20 cellular contexts compared by ENCODE assay signal in the genomic region with DNA sequence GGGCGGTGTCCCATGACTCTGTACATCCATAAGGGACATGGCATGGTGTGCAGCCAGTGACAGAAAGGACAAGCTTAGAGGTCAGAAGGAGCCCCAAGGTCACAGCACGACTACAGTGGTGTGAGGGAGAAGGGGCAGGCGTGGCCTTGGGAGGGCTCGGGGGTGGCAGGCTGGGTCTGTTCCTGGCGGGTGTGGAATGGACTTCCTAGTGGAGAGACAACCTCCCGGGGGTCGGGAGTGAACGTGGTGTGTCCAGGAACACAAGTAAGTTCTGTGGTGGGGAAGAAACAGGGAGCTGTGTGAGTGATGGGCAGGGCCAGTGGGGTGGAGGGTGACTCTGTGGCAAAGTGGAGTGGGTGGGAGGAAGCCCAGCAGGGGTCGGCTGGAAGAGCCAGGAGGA.
DNase-seq lines count a peak whose midpoint lies in the region; ATAC-seq and TF ChIP-seq lines count a peak whose summit lies in the region.
"Had no signal": no experiment of that assay in that cellular context is flagged by ENCODE, and none has a peak within 500 bp of the region (broad histone marks: within the 10 kb centered on the region; RNA-seq: fewer than 3 reads in every experiment).

No MANE protein-coding gene starts in this region.

- H3K27me3 Mint-ChIP-seq in H9 (ENCODE audit: low read depth) (peaks cover 26% of the 10 kb centered on the region), neural crest cell (ENCODE audit: low read depth) (no peaks in the 10 kb centered on the region)
- H3K27me3 Mint-ChIP-seq: IgD-negative memory B cell had no signal

- H3K56ac ChIP-seq in H9 (ENCODE audit: insufficient read length, low read depth, low read length): no peak overlapping the region

- H3K36me3 Mint-ChIP-seq in H9 (ENCODE audit: insufficient read depth in 1 of 3, low read depth in 3 of 3): peaks cover 0 to 7% (median 3%) of the 10 kb centered on the region in 3 experiments; a peak in 2 of 7 replicates
- H3K36me3 Mint-ChIP-seq in neural crest cell (ENCODE audit: low read depth): no peaks in the 10 kb centered on the region
- H3K36me3 Mint-ChIP-seq in stimulated activated effector memory CD8-positive, alpha-beta T cell treated with anti-CD3 and anti-CD28 coated beads, Interleukin-12 subunit alpha, Interleukin-12 subunit beta, amount 100 ng/mL, for 72 hours: no peaks in the 10 kb centered on the region
- H3K36me3 Mint-ChIP-seq: CD14-positive monocyte; CD4-positive, alpha-beta memory T cell had no signal

- H3K9me3 Mint-ChIP-seq in H9: peaks cover 5 to 8% of the 10 kb centered on the region in 2 experiments; a peak in 4 of 5 replicates
- no peaks in the 10 kb centered on the region for H3K9me3 Mint-ChIP-seq in neural crest cell
- no peaks in the 10 kb centered on the region for H3K9me3 Mint-ChIP-seq in stimulated activated effector memory CD8-positive, alpha-beta T cell treated with anti-CD3 and anti-CD28 coated beads, Interleukin-12 subunit alpha, Interleukin-12 subunit beta, amount 100 ng/mL, for 72 hours
- H3K9me3 Mint-ChIP-seq: IgD-negative memory B cell had no signal

- H3K4me1 ChIP-seq in H9 (ENCODE audit: insufficient read depth, low read length): no peaks in the 10 kb centered on the region; the same call in 1 of the 2 replicates
- H3K4me1 ChIP-seq: BE2C had no signal

- H3K27ac ChIP-seq in H9 (ENCODE audit: insufficient read length, low read depth, low read length): no peak overlapping the region

- no CpG with 5 or more reads among the region's 9 CpGs for WGBS in H9 (ENCODE audit: extremely low coverage, insufficient read length, low lambda C conversion rate)

- no peak overlapping the region for H2AFZ ChIP-seq in H9 (ENCODE audit: low read length)

- H3K14ac ChIP-seq in H9 (ENCODE audit: insufficient read depth, low read length): no peak overlapping the region

- no peak overlapping the region for H3K4me3 Mint-ChIP-seq in H9
- no peak overlapping the region for H3K4me3 Mint-ChIP-seq in neural crest cell
- H3K4me3 Mint-ChIP-seq in stimulated activated effector memory CD8-positive, alpha-beta T cell treated with anti-CD3 and anti-CD28 coated beads, Interleukin-12 subunit alpha, Interleukin-12 subunit beta, amount 100 ng/mL, for 72 hours: no peak overlapping the region
- H3K4me3 Mint-ChIP-seq: CD14-positive monocyte, HFFc6, IgD-negative memory B cell had no signal

- no peak overlapping the region for H2BK120ac ChIP-seq in H9 (ENCODE audit: low read depth, low read length, poor library complexity, severe bottlenecking)

- H3K79me2 ChIP-seq in H9 (ENCODE audit: insufficient read depth, low read length): no peaks in the 10 kb centered on the region

- DNase-seq in H9 (peak; percentile 17), islet precursor cell (peak; percentile 42), neural crest cell (ENCODE audit: low read depth, low spot score) (no peak), NOMO-1 (lab: John Stamatoyannopoulos, UW; ENCODE audit: unreplicated experiment in 2 of 2) (no peak)
- DNase-seq in stimulated activated effector memory CD8-positive, alpha-beta T cell treated with anti-CD3 and anti-CD28 coated beads, Interleukin-12 subunit alpha, Interleukin-12 subunit beta, amount 100 ng/mL, for 72 hours (ENCODE audit: low spot score in 2 of 2): no peak
- DNase-seq in central memory CD4-positive, alpha-beta T cell: no peak
- DNase-seq: ACHN; BE2C; CD4-positive, alpha-beta memory T cell; DMS153; DMS79; GDM1; HFFc6; KBM-7 had no signal

- H3K9ac ChIP-seq in H9 (ENCODE audit: extremely low read depth, insufficient read length, low read length): no peak overlapping the region

- H3T11ph ChIP-seq in H9 (ENCODE audit: low read length): no peak overlapping the region

- H3K27ac Mint-ChIP-seq in H9 (peak overlapping the region in 1 of 3 experiments; percentile 52; a peak in 1 of 7 replicates), neural crest cell (ENCODE audit: unreplicated experiment) (peak overlapping the region; percentile 75)
- no peak overlapping the region for H3K27ac Mint-ChIP-seq in stimulated activated effector memory CD8-positive, alpha-beta T cell treated with anti-CD3 and anti-CD28 coated beads, Interleukin-12 subunit alpha, Interleukin-12 subunit beta, amount 100 ng/mL, for 72 hours
- H3K27ac Mint-ChIP-seq: CD14-positive monocyte; CD4-positive, alpha-beta memory T cell; HFFc6; IgD-negative memory B cell had no signal

- H4K8ac ChIP-seq in H9 (replicated peaks; ENCODE audit: insufficient read length, low read depth, low read length): no peak overlapping the region

- H3K4me1 Mint-ChIP-seq in H9 (peaks cover 28 to 34% of the 10 kb centered on the region in 2 experiments), neural crest cell (peaks cover 29% of the 10 kb centered on the region)
- H3K4me1 Mint-ChIP-seq in stimulated activated effector memory CD8-positive, alpha-beta T cell treated with anti-CD3 and anti-CD28 coated beads, Interleukin-12 subunit alpha, Interleukin-12 subunit beta, amount 100 ng/mL, for 72 hours: no peaks in the 10 kb centered on the region
- H3K4me1 Mint-ChIP-seq: CD14-positive monocyte; CD4-positive, alpha-beta memory T cell; IgD-negative memory B cell had no signal

- H2BK15ac ChIP-seq in H9 (ENCODE audit: low read depth, low read length): no peak overlapping the region

- H2BK20ac ChIP-seq in H9 (ENCODE audit: low read depth, low read length, poor library complexity, severe bottlenecking): no peak overlapping the region

- H3K4me2 ChIP-seq in H9 (ENCODE audit: insufficient read depth, insufficient read length, low read length): no peak overlapping the region

- H4K20me1 ChIP-seq in H9 (ENCODE audit: control insufficient read depth, insufficient read depth, insufficient read length): no peaks in the 10 kb centered on the region

- no peak overlapping the region for H2BK5ac ChIP-seq in H9 (ENCODE audit: insufficient read length, low read length)

- no peak overlapping the region for H2BK12ac ChIP-seq in H9 (ENCODE audit: insufficient read length, low read depth, low read length)

- no peak overlapping the region for H3K18ac ChIP-seq in H9 (ENCODE audit: insufficient read length, low read depth, low read length)

- 0 out of 2 replicates have a peak, but pooled peaks cover 2% of the 10 kb centered on the region for H3K27me3 ChIP-seq in H9 (ENCODE audit: insufficient read depth, low read length)

- no peak overlapping the region for H3K4ac ChIP-seq in H9 (ENCODE audit: low read depth, low read length)

- H3K9me3 ChIP-seq in H9 (ENCODE audit: control insufficient read depth, low read depth, low read length): no peaks in the 10 kb centered on the region
- H3K9me3 ChIP-seq: BE2C had no signal

- H2AK5ac ChIP-seq in H9 (ENCODE audit: insufficient read length, low read length): no peak overlapping the region

- no peaks in the 10 kb centered on the region for H3K79me1 ChIP-seq in H9 (ENCODE audit: insufficient read depth, low read depth, low read length, poor library complexity, severe bottlenecking)

- no peak overlapping the region for H4K91ac ChIP-seq in H9 (ENCODE audit: insufficient read length, low read depth, low read length)

- peak; percentile 14 for ATAC-seq in stimulated activated effector memory CD8-positive, alpha-beta T cell treated with anti-CD3 and anti-CD28 coated beads, Interleukin-12 subunit alpha, Interleukin-12 subunit beta, amount 100 ng/mL, for 72 hours
- ATAC-seq in GM18858 (IDR thresholded peaks at IDR 0.05; ENCODE audit: unreplicated experiment) (no peak), GM18517 (IDR thresholded peaks at IDR 0.05; ENCODE audit: unreplicated experiment) (no peak)
- ATAC-seq: HCT116, HepG2 had no signal

- no peak overlapping the region for H3K23ac ChIP-seq in H9 (ENCODE audit: insufficient read length, low read depth, low read length)

- TF ChIP-seq CTCF in H9 (conservative IDR thresholded peaks at IDR 0.05) (no peak), neural crest cell (conservative IDR thresholded peaks at IDR 0.05) (no peak)

- no peak overlapping the region for H4K5ac ChIP-seq in H9 (ENCODE audit: insufficient read length, low read depth, low read length)

- H3K23me2 ChIP-seq in H9 (ENCODE audit: insufficient read length, low read depth, low read length, poor library complexity, severe bottlenecking): no peaks in the 10 kb centered on the region

Comparison
In these comparisons a context has a peak if more than half of its experiments do, and no peak if none do; other contexts are left out.
1. DNase-seq: peak in H9 (single experiment) and islet precursor cell (single experiment); none in neural crest cell (single experiment), stimulated activated effector memory CD8-positive, alpha-beta T cell treated with anti-CD3 and anti-CD28 coated beads, Interleukin-12 subunit alpha, Interleukin-12 subunit beta, amount 100 ng/mL, for 72 hours (0 of 2), NOMO-1 (0 of 2) and central memory CD4-positive, alpha-beta T cell (single experiment).